ENCODE assay signal across 16 cellular contexts in the genomic region with DNA sequence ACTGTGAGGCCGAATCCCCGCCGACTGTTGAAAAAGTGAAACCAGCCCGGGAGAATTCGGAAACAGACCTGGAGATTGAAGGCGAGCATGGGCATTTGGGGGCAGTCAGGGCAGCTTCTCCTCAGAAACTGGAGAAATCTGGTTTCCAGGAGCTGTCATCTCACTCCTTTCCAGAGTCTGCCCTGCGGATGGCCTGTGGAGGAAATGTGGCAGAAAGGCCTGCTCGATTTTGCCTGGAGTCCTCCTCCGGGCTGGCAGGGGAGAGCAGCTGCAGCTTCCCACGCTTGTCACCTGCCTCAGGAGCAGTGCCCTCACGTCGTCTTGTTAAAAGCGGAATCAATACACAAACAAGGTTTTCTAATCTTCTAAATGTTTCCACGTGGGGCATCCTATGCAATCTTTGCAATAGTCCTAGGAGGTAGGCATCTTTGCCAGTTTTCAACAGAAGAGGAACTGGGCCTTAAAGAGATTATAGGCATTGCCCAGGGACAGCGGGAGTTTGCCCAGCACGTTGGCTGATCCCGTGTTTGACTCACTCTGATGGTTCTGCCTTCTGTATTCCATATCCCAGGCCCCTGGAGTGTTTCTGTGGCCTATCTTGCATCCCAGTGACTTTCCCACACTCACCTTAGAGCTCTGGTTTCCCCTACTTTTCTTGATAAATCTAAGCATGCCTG. TPM values are rescaled to one million over a fixed set of nuclear protein-coding genes. Genes with fewer than 3 reads are reported as not detected.
A peak's percentile ranks its signal among the peaks of the same experiment; 100 is the strongest.
DNase-seq lines count a peak whose midpoint lies in the region; ATAC-seq and TF ChIP-seq lines count a peak whose summit lies in the region.
"Had no signal": no experiment of that assay in that cellular context is flagged by ENCODE, and none has a peak within 500 bp of the region (broad histone marks: within the 10 kb centered on the region; RNA-seq: fewer than 3 reads in every experiment).

No MANE protein-coding gene starts in this region.

- H2AK5ac ChIP-seq in H9 (ENCODE audit: insufficient read length, low read length): no peak overlapping the region

- H4K91ac ChIP-seq in H9 (ENCODE audit: insufficient read length, low read depth, low read length): no peak overlapping the region

- no peak for TF ChIP-seq EP300 in ovary (IDR thresholded peaks at IDR 0.05)

- no peak overlapping the region for H2BK5ac ChIP-seq in H9 (ENCODE audit: insufficient read length, low read length)

- no peak overlapping the region for H3K9ac ChIP-seq in H9 (ENCODE audit: extremely low read depth, insufficient read length, low read length)

- H3K27ac Mint-ChIP-seq in H9: peak overlapping the region in 1 of 3 experiments; percentile 48; a peak in 1 of 7 replicates
- H3K27ac Mint-ChIP-seq: natural killer cell, T-cell had no signal

- CTCF ChIA-PET in AG04449 (lab: Yijun Ruan, JAX): no interaction called here

- no peak overlapping the region for H2AFZ ChIP-seq in H9 (ENCODE audit: low read length)

- no peak for DNase-seq in AG04449 (ENCODE audit: low read depth, low spot score)
- DNase-seq in SHP77 (lab: John Stamatoyannopoulos, UW): peak; percentile 33 to 55
- peak; percentile 18 for DNase-seq in fibroblast of pulmonary artery (ENCODE audit: low read depth)
- no peak for DNase-seq in ovary
- no peak for DNase-seq in H9
- DNase-seq: ACHN; activated CD4-positive, alpha-beta T cell treated with anti-CD3 and anti-CD28 coated beads, Interleukin-2, amount 50 U/mL, for 4 hours; activated naive CD4-positive, alpha-beta T cell; natural killer cell; NCI-H187 treated with DMSO at 0.1 percent for 48 hours; stimulated activated naive CD4-positive, alpha-beta T cell treated with Interleukin-2 at 50 U/mL for 16 hours; T-cell had no signal

- H3T11ph ChIP-seq in H9 (ENCODE audit: low read length): no peak overlapping the region

- no peak overlapping the region for H3K56ac ChIP-seq in H9 (ENCODE audit: insufficient read length, low read depth, low read length)

- no peaks in the 10 kb centered on the region for H3K9me3 ChIP-seq in ovary
- no peaks in the 10 kb centered on the region for H3K9me3 ChIP-seq in H9 (ENCODE audit: control insufficient read depth, low read depth, low read length)

- H3K79me1 ChIP-seq in H9 (ENCODE audit: insufficient read depth, low read depth, low read length, poor library complexity, severe bottlenecking): no peaks in the 10 kb centered on the region

- no peaks in the 10 kb centered on the region for H3K36me3 ChIP-seq in ovary

- POLR2A ChIA-PET in AG04449 (lab: Yijun Ruan, JAX): no interaction called here

- no peaks in the 10 kb centered on the region for H3K4me1 ChIP-seq in ovary (ENCODE audit: insufficient read depth)
- H3K4me1 ChIP-seq in H9 (ENCODE audit: insufficient read depth, low read length): no peaks in the 10 kb centered on the region; the same call in 1 of the 2 replicates

- no peak overlapping the region for H3K4me3 Mint-ChIP-seq in H9
- H3K4me3 Mint-ChIP-seq: natural killer cell, T-cell had no signal

- peak overlapping the region in 1 of 2 donors; percentile 16 for H3K27ac ChIP-seq in ovary
- H3K27ac ChIP-seq in H9 (ENCODE audit: insufficient read length, low read depth, low read length): no peak overlapping the region

- H3K4me3 ChIP-seq in AG04449 (ENCODE audit: low read depth, low read length): peak overlapping the region; percentile 42
- H3K4me3 ChIP-seq in fibroblast of pulmonary artery (replicated peaks; ENCODE audit: low read depth, low read length): peak overlapping the region; percentile 27
- peak overlapping the region; percentile 3 for H3K4me3 ChIP-seq in ovary

- H3K27me3 ChIP-seq in ovary (no peaks in the 10 kb centered on the region), H9 (ENCODE audit: insufficient read depth, low read length) (no peaks in the 10 kb centered on the region)

- no peak overlapping the region for H3K23ac ChIP-seq in H9 (ENCODE audit: insufficient read length, low read depth, low read length)

- no peak overlapping the region for H2BK20ac ChIP-seq in H9 (ENCODE audit: low read depth, low read length, poor library complexity, severe bottlenecking)

- no peak overlapping the region for H4K8ac ChIP-seq in H9 (replicated peaks; ENCODE audit: insufficient read length, low read depth, low read length)

- H3K4me2 ChIP-seq in H9 (ENCODE audit: insufficient read depth, insufficient read length, low read length): no peak overlapping the region

- 61 to 68% (median 67%) methylated on average over 17 of the region's 17 CpGs for WGBS in ovary, 3 donors
- no CpG with 5 or more reads among the region's 17 CpGs for WGBS in H9 (ENCODE audit: extremely low coverage, insufficient read length, low lambda C conversion rate)

- H2BK12ac ChIP-seq in H9 (ENCODE audit: insufficient read length, low read depth, low read length): no peak overlapping the region

- H3K27me3 Mint-ChIP-seq in H9 (ENCODE audit: low read depth): peaks cover 10% of the 10 kb centered on the region

- H3K9me3 Mint-ChIP-seq in H9: peaks cover 0 to 2% of the 10 kb centered on the region in 2 experiments; a peak in 3 of 5 replicates
- H3K9me3 Mint-ChIP-seq: natural killer cell, T-cell had no signal

- no peaks in the 10 kb centered on the region for H4K20me1 ChIP-seq in H9 (ENCODE audit: control insufficient read depth, insufficient read depth, insufficient read length)

- intact Hi-C loops in ovary (cut with DNase I): no loop called here

- no peak overlapping the region for H4K5ac ChIP-seq in H9 (ENCODE audit: insufficient read length, low read depth, low read length)

- no peak overlapping the region for H3K18ac ChIP-seq in H9 (ENCODE audit: insufficient read length, low read depth, low read length)

- no peak for TF ChIP-seq POLR2A in ovary (IDR thresholded peaks at IDR 0.05)

- no peak overlapping the region for H3K14ac ChIP-seq in H9 (ENCODE audit: insufficient read depth, low read length)

- no peak overlapping the region for H2BK120ac ChIP-seq in H9 (ENCODE audit: low read depth, low read length, poor library complexity, severe bottlenecking)

- H3K23me2 ChIP-seq in H9 (ENCODE audit: insufficient read length, low read depth, low read length, poor library complexity, severe bottlenecking): no peaks in the 10 kb centered on the region

- peaks cover 21 to 27% of the 10 kb centered on the region in 2 experiments for H3K4me1 Mint-ChIP-seq in H9
- H3K4me1 Mint-ChIP-seq: natural killer cell, T-cell had no signal

- no peak overlapping the region for H2BK15ac ChIP-seq in H9 (ENCODE audit: low read depth, low read length)

- 0 out of 7 replicates have a peak, but pooled peaks cover 0 to 2% (median 0%) of the 10 kb centered on the region in 3 experiments for H3K36me3 Mint-ChIP-seq in H9 (ENCODE audit: insufficient read depth in 1 of 3, low read depth in 3 of 3)
- H3K36me3 Mint-ChIP-seq: natural killer cell, T-cell had no signal

- ATAC-seq in HG03039 (IDR thresholded peaks at IDR 0.05; ENCODE audit: unreplicated experiment) (no peak), HG02973 (IDR thresholded peaks at IDR 0.05; ENCODE audit: unreplicated experiment) (no peak), GM19463 (IDR thresholded peaks at IDR 0.05; ENCODE audit: unreplicated experiment) (no peak)
- ATAC-seq: natural killer cell, T-cell had no signal

- H3K4ac ChIP-seq in H9 (ENCODE audit: low read depth, low read length): no peak overlapping the region

- TF ChIP-seq CTCF in AG04449 (IDR thresholded peaks at IDR 0.05; ENCODE audit: insufficient read depth, low read length, missing control alignments): no peak
- no peak for TF ChIP-seq CTCF in fibroblast of pulmonary artery (IDR thresholded peaks at IDR 0.05; ENCODE audit: low read length, missing control alignments)
- TF ChIP-seq CTCF in ovary (IDR thresholded peaks at IDR 0.05): no peak
- no peak for TF ChIP-seq CTCF in H9 (conservative IDR thresholded peaks at IDR 0.05)

- no peaks in the 10 kb centered on the region for H3K79me2 ChIP-seq in H9 (ENCODE audit: insufficient read depth, low read length)

RNA-seq across cellular contexts. Expression of a gene that starts 2.3 kb away (rescaled TPM):
- total RNA-seq in ovary: under 1 TPM in 1 of 7 donors, not detected in 6; 0.12 TPM
- polyA plus RNA-seq in ovary: under 1 TPM in 1 of 2 donors, not detected in 1; 0.10 TPM
- not detected in 2 replicates for total RNA-seq in H9 (2021)
- total RNA-seq: dermis microvascular lymphatic vessel endothelial cell, natural killer cell, T-cell had no signal

RNA-seq across cellular contexts. Expression of a gene that starts 15.8 kb away (rescaled TPM):
- total RNA-seq in ovary (10 to 100 TPM; 13.9 to 24.4 (median 19.4) TPM), H9 (2021) (21.5 TPM in 2 replicates)
- polyA plus RNA-seq in ovary: 10 to 100 TPM; 13.8 to 26.0 TPM

Comparison
In these comparisons a context has a peak if more than half of its experiments do, and no peak if none do; other contexts are left out.
1. DNase-seq: peak in SHP77 (2 of 2) and fibroblast of pulmonary artery (single experiment); none in AG04449 (single experiment), ovary (0 of 5) and H9 (single experiment).
2. Peak in every context shown above with its lines, with median percentiles within 50 percentile points of each other: H3K4me3 ChIP-seq.